ENCODE assay signal across 8 cellular contexts in the genomic region with DNA sequence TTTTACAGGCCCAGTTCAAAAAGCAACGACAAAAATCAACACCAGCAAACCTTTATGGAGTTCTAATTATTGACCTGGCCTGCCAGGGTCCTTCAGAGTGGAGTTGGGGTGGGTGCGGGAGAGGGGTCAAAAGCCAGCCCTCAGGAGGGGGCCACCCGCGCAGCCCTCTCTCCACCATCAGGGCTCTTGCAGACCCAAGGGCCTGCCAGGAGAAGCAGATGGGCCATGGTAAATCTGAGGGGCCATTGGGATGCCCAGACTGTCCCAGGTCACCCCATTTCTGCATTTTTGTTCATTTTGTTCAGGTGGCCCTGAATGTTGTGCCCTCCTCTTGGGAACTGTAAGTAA.
DNase-seq lines count a peak whose midpoint lies in the region; ATAC-seq and TF ChIP-seq lines count a peak whose summit lies in the region.

No MANE protein-coding gene starts in this region.

- intact Hi-C loops in PC-3 (cut with micrococcal nuclease): loop anchor here (1.0 kb wide), 1 partner anchor 31 kb away; no protein-coding TSS in a partner anchor

- no peaks in the 10 kb centered on the region for H4K20me1 ChIP-seq in PC-3 (ENCODE audit: low read length)

- H3K9me3 Mint-ChIP-seq in progenitor cell of endocrine pancreas (ENCODE audit: low read depth): no peaks in the 10 kb centered on the region

- H2AFZ ChIP-seq in PC-3 (ENCODE audit: low read length): peak overlapping the region; percentile 98

- peaks cover 6% of the 10 kb centered on the region for H3K4me1 Mint-ChIP-seq in progenitor cell of endocrine pancreas (ENCODE audit: low read depth)

- peak overlapping the region; percentile 76 for H3K9ac ChIP-seq in PC-3 (ENCODE audit: low read length)

- CTCF ChIA-PET in PC-3 (lab: Charles Lee): interaction anchor here (0.6 to 1.8 kb wide), 5 partner anchors 16 to 124 kb away, joined by 4 to 10 read pairs (median 6); a partner anchor contains a TSS

- H3K27me3 ChIP-seq in GM06990 (replicated peaks; ENCODE audit: control insufficient read depth, insufficient read depth, low read length) (no peaks in the 10 kb centered on the region), PC-3 (ENCODE audit: low read length) (no peaks in the 10 kb centered on the region)

- no peaks in the 10 kb centered on the region for H3K9me2 ChIP-seq in PC-3 (replicated peaks; ENCODE audit: low read length)

- no peaks in the 10 kb centered on the region for H3K79me2 ChIP-seq in PC-3 (ENCODE audit: low read length)

- H3K27me3 Mint-ChIP-seq in progenitor cell of endocrine pancreas: peaks cover 7% of the 10 kb centered on the region

- no peak overlapping the region for H3K27ac ChIP-seq in PC-3 (ENCODE audit: low read length)

- peak overlapping the region; percentile 100 for H3K4me2 ChIP-seq in PC-3 (ENCODE audit: low read length)

- H3K36me3 Mint-ChIP-seq in progenitor cell of endocrine pancreas (ENCODE audit: insufficient read depth): no peaks in the 10 kb centered on the region

- H3K4me3 ChIP-seq in GM06990 (replicated peaks; ENCODE audit: low read depth, low read length) (peak overlapping the region; percentile 80; the same call in 1 of the 2 replicates), PC-3 (ENCODE audit: low read length) (peak overlapping the region; percentile 87), epithelial cell of esophagus (ENCODE audit: low read length) (peak overlapping the region; percentile 75)

- H3K36me3 ChIP-seq in GM06990 (ENCODE audit: control insufficient read depth, insufficient read depth, low read length) (no peaks in the 10 kb centered on the region), PC-3 (ENCODE audit: low read depth, low read length) (no peaks in the 10 kb centered on the region)

- POLR2A ChIA-PET in PC-3 (lab: Charles Lee; ENCODE audit: unreplicated experiment): no interaction called here

- DNase-seq in GM06990 (ENCODE audit: extremely low read depth, insufficient read length) (no peak), PC-3 (no peak), epithelial cell of esophagus (ENCODE audit: low read depth) (no peak), progenitor cell of endocrine pancreas (ENCODE audit: low spot score, unreplicated experiment) (no peak), NCI-H2107 (lab: John Stamatoyannopoulos, UW) (no peak)

- no peaks in the 10 kb centered on the region for H3K9me3 ChIP-seq in PC-3 (ENCODE audit: low read length)

- BruUV-seq in PC-3 (replicated peaks; lab: Mats Ljungman, UMichigan): no TSS peak

- TF ChIP-seq CTCF in GM06990 (IDR thresholded peaks at IDR 0.05; ENCODE audit: insufficient read depth, low read length, poor library complexity, severe bottlenecking): no peak
- TF ChIP-seq CTCF in PC-3 (conservative IDR thresholded peaks at IDR 0.05; ENCODE audit: low read depth, low read length): no peak
- no peak for TF ChIP-seq CTCF in epithelial cell of esophagus (IDR thresholded peaks at IDR 0.05; ENCODE audit: insufficient read depth, low read depth, low read length, missing control alignments)
- no peak for TF ChIP-seq CTCF in progenitor cell of endocrine pancreas (IDR thresholded peaks at IDR 0.05; ENCODE audit: unreplicated experiment)

- no peaks in the 10 kb centered on the region for H3F3A ChIP-seq in PC-3 (ENCODE audit: low read length, unreplicated experiment)

- no peak overlapping the region for H3K27ac Mint-ChIP-seq in progenitor cell of endocrine pancreas

- peak overlapping the region; percentile 64 for H3K4me3 Mint-ChIP-seq in progenitor cell of endocrine pancreas (ENCODE audit: low read depth)

- no peak for ATAC-seq in PC-3
- no peak for ATAC-seq in GM18517 (IDR thresholded peaks at IDR 0.05; ENCODE audit: unreplicated experiment)
- no peak for ATAC-seq in HG03095 (IDR thresholded peaks at IDR 0.05; ENCODE audit: unreplicated experiment)
- ATAC-seq in GM21390 (IDR thresholded peaks at IDR 0.05; ENCODE audit: unreplicated experiment): no peak

- H3K4me1 ChIP-seq in PC-3 (ENCODE audit: insufficient read depth, low read length): 0 out of 2 replicates have a peak, but pooled peaks cover 4% of the 10 kb centered on the region
